Comparison of ENCODE assay signal across 9 cellular contexts in genomic region chr16:22813946-22814325, GRCh38. TPM values are rescaled to one million over a fixed set of nuclear protein-coding genes. Genes with fewer than 3 reads are reported as not detected.
A peak's percentile ranks its signal among the peaks of the same experiment; 100 is the strongest.
DNase-seq lines count a peak whose midpoint lies in the region; ATAC-seq and TF ChIP-seq lines count a peak whose summit lies in the region.
"Had no signal": no experiment of that assay in that cellular context is flagged by ENCODE, and none has a peak within 500 bp of the region (broad histone marks: within the 10 kb centered on the region; RNA-seq: fewer than 3 reads in every experiment).

Gene HS3ST2 (plus strand): TSS chr16:22814162. CDS start chr16:22814611, 449 bp downstream.

- H3K4me1 Mint-ChIP-seq in neural progenitor cell: peaks cover 10% of the 10 kb centered on the region

- peak within 1 kb of the TSS; percentile 86 for H3K4me3 Mint-ChIP-seq in neural progenitor cell

- DNase-seq in DMS 273 treated with DMSO at 0.1 percent for 48 hours (lab: John Stamatoyannopoulos, UW) (peak; percentile 1), NCI-H2227 (lab: John Stamatoyannopoulos, UW; ENCODE audit: unreplicated experiment) (peak; percentile 81), fibroblast of lung (ENCODE audit: low read depth in 2 of 2) (peak in 1 of 2 donors; percentile 0), neural progenitor cell (ENCODE audit: low spot score) (peak; percentile 92), SKM-1 (lab: John Stamatoyannopoulos, UW; ENCODE audit: unreplicated experiment) (no peak), GOT3 (lab: John Stamatoyannopoulos, UW) (no peak)
- no peak for DNase-seq in stimulated activated CD8-positive, alpha-beta memory T cell treated with anti-CD3 and anti-CD28 coated beads, Interleukin-4, amount 100 ng/mL, for 48 hours

- H3K4me1 ChIP-seq in fibroblast of lung (ENCODE audit: control insufficient read depth, extremely low read depth, insufficient read depth, low read length) (no peaks in the 10 kb centered on the region), neural progenitor cell (peaks cover 7% of the 10 kb centered on the region)

- H3K27me3 ChIP-seq in fibroblast of lung (ENCODE audit: control insufficient read depth, insufficient read depth, low read length): peaks cover 7% of the 10 kb centered on the region
- peaks cover 85% of the 10 kb centered on the region for H3K27me3 ChIP-seq in neural progenitor cell

- H4K20me1 ChIP-seq in fibroblast of lung (ENCODE audit: control insufficient read depth, extremely low read depth, insufficient read depth, low read length): no peaks in the 10 kb centered on the region
- H4K20me1 ChIP-seq in neural progenitor cell (ENCODE audit: low read depth): peaks cover 35% of the 10 kb centered on the region

- H3K36me3 ChIP-seq in fibroblast of lung (ENCODE audit: control insufficient read depth, insufficient read depth, low read length): no peaks in the 10 kb centered on the region
- no peaks in the 10 kb centered on the region for H3K36me3 ChIP-seq in neural progenitor cell

- no peaks in the 10 kb centered on the region for H3K36me3 Mint-ChIP-seq in neural progenitor cell

- no peaks in the 10 kb centered on the region for H3K9me3 ChIP-seq in fibroblast of lung (ENCODE audit: control insufficient read depth, insufficient read depth, low read depth, low read length)
- no peaks in the 10 kb centered on the region for H3K9me3 ChIP-seq in neural progenitor cell (ENCODE audit: low read depth)

- peak within 1 kb of the TSS; percentile 33 for H3K4me2 ChIP-seq in fibroblast of lung (ENCODE audit: extremely low read depth, insufficient read depth, low read length)
- H3K4me2 ChIP-seq in neural progenitor cell: peak within 1 kb of the TSS; percentile 99

- no peaks in the 10 kb centered on the region for H3K79me2 ChIP-seq in fibroblast of lung (ENCODE audit: control insufficient read depth, insufficient read depth, low read length)
- H3K79me2 ChIP-seq in neural progenitor cell (ENCODE audit: low read depth): no peaks in the 10 kb centered on the region

- H2AFZ ChIP-seq in fibroblast of lung (ENCODE audit: low read length) (no peak within 1 kb of the TSS), neural progenitor cell (replicated peaks) (peak within 1 kb of the TSS; percentile 57)

- no peak within 1 kb of the TSS for H3K9ac ChIP-seq in fibroblast of lung (ENCODE audit: insufficient read depth, low read length)
- H3K9ac ChIP-seq in neural progenitor cell: no peak within 1 kb of the TSS

- H3K27ac ChIP-seq in fibroblast of lung (ENCODE audit: insufficient read depth, low read length) (no peak within 1 kb of the TSS), neural progenitor cell (no peak within 1 kb of the TSS)

- peak in 1 of 2 donors; percentile 10 for TF ChIP-seq CTCF in fibroblast of lung (conservative IDR thresholded peaks at IDR 0.05 in 1 of 2, IDR thresholded peaks at IDR 0.05 in 1 of 2; ENCODE audit: low read depth in 1 of 2, low read length in 2 of 2)
- peak; percentile 59 for TF ChIP-seq CTCF in neural progenitor cell (IDR thresholded peaks at IDR 0.05)

- H3F3A ChIP-seq in neural progenitor cell (ENCODE audit: low read depth): no peaks in the 10 kb centered on the region

- ATAC-seq in GM21526 (IDR thresholded peaks at IDR 0.05; ENCODE audit: low FRiP score, unreplicated experiment): no peak

- H3K9me3 Mint-ChIP-seq in neural progenitor cell: no peaks in the 10 kb centered on the region

- H3K4me3 ChIP-seq in fibroblast of lung (replicated peaks in 1 of 4; ENCODE audit: control extremely low read depth in 1 of 4, insufficient read depth in 1 of 4, low read depth in 3 of 4, low read length in 4 of 4): peak within 1 kb of the TSS in 1 of 4 experiments; percentile 42
- H3K4me3 ChIP-seq in neural progenitor cell: peak within 1 kb of the TSS; percentile 62

- H3K27ac Mint-ChIP-seq in neural progenitor cell: no peak within 1 kb of the TSS

- H3K27me3 Mint-ChIP-seq in neural progenitor cell (ENCODE audit: insufficient read depth, low read depth): peaks cover 56% of the 10 kb centered on the region

RNA-seq across cellular contexts. Expression of gene HS3ST2, which starts in this region (rescaled TPM):
- not detected in 2 replicates for total RNA-seq in fibroblast of lung
- not detected in 2 replicates for polyA plus RNA-seq in fibroblast of lung
- polyA plus RNA-seq in fibroblast of lung (2012): not detected in 2 replicates
- polyA minus RNA-seq in fibroblast of lung (ENCODE audit: low replicate concordance): not detected in 2 replicates
- not detected in 2 replicates for total RNA-seq in neural progenitor cell (ENCODE audit: low replicate concordance)
- total RNA-seq: pulmonary artery endothelial cell had no signal

Comparison
In these comparisons a context has a peak if more than half of its experiments do, and no peak if none do; other contexts are left out.
1. Peak in DNase-seq, H3K4me3 ChIP-seq and H3K4me2 ChIP-seq in neural progenitor cell; RNA of the gene not detected or under 1 TPM.
2. DNase-seq: peak in DMS 273 treated with DMSO at 0.1 percent for 48 hours (single experiment) and NCI-H2227 (single experiment); none in SKM-1 (single experiment), GOT3 (single experiment) and stimulated activated CD8-positive, alpha-beta memory T cell treated with anti-CD3 and anti-CD28 coated beads, Interleukin-4, amount 100 ng/mL, for 48 hours (single experiment).